In genomic region chr19:45821103-45821521, GRCh38 we compare ENCODE assay signal across 25 cellular contexts. TPM values are rescaled to one million over a fixed set of nuclear protein-coding genes. Genes with fewer than 3 reads are reported as not detected.
A peak's percentile ranks its signal among the peaks of the same experiment; 100 is the strongest.
DNase-seq lines count a peak whose midpoint lies in the region; TF ChIP-seq lines count a peak whose summit lies in the region.
"Had no signal": no experiment of that assay in that cellular context is flagged by ENCODE, and none has a peak within 500 bp of the region (broad histone marks: within the 10 kb centered on the region; RNA-seq: fewer than 3 reads in every experiment).

No MANE protein-coding gene starts in this region.

- H3K4me1 Mint-ChIP-seq in nephron progenitor cell: peaks cover 46% of the 10 kb centered on the region

- no peak for TF ChIP-seq CTCF in nephron progenitor cell (IDR thresholded peaks at IDR 0.05)

- H3K4me3 Mint-ChIP-seq in nephron progenitor cell: no peak overlapping the region
- H3K4me3 Mint-ChIP-seq: activated CD4-positive, alpha-beta T cell treated with anti-CD3 and anti-CD28 coated beads, Interleukin-2, amount 10 ng/mL, durations not matched to agents 7 days and 5 days; IgD-negative memory B cell had no signal

- no peaks in the 10 kb centered on the region for H3K9me3 Mint-ChIP-seq in nephron progenitor cell
- H3K9me3 Mint-ChIP-seq: activated CD4-positive, alpha-beta T cell treated with anti-CD3 and anti-CD28 coated beads, Interleukin-2, amount 10 ng/mL, durations not matched to agents 7 days and 5 days; IgD-negative memory B cell had no signal

- DNase-seq in NCI-H2107 (lab: John Stamatoyannopoulos, UW) (peak; percentile 26), NCI-H2107 treated with DMSO at 0.1 percent for 48 hours (lab: John Stamatoyannopoulos, UW; ENCODE audit: unreplicated experiment) (no peak), NCI-H510A treated with DMSO at 0.1 percent for 48 hours (lab: John Stamatoyannopoulos, UW) (peak; percentile 45), nephron progenitor cell (no peak), mucosa of gallbladder (ENCODE audit: low spot score) (no peak), NCI-H1092 (lab: John Stamatoyannopoulos, UW) (no peak)
- DNase-seq: activated CD4-positive, alpha-beta T cell treated with anti-CD3 and anti-CD28 coated beads, Interleukin-2, amount 10 ng/mL, durations not matched to agents 7 days and 5 days; AML-193; amniotic stem cell; central memory CD4-positive, alpha-beta T cell; DMS79 treated with DMSO at 0.1 percent for 48 hours; erythroblast; foreskin keratinocyte; GOT3; hypothalamus; NCI-H1436; NCI-H82; stimulated activated CD4-positive, alpha-beta T cell treated with anti-CD3 and anti-CD28 coated beads, Interleukin-2, amount 100 ng/mL, for 48 hours; stomach; upper lobe of right lung had no signal

- peaks cover 26% of the 10 kb centered on the region for H3K36me3 Mint-ChIP-seq in nephron progenitor cell (ENCODE audit: low read depth)
- H3K36me3 Mint-ChIP-seq: IgD-negative memory B cell had no signal

- peak overlapping the region; percentile 98 for H3K27ac Mint-ChIP-seq in nephron progenitor cell
- H3K27ac Mint-ChIP-seq: activated CD4-positive, alpha-beta T cell treated with anti-CD3 and anti-CD28 coated beads, Interleukin-2, amount 10 ng/mL, durations not matched to agents 7 days and 5 days; IgD-negative memory B cell had no signal

- no peaks in the 10 kb centered on the region for H3K27me3 Mint-ChIP-seq in nephron progenitor cell (ENCODE audit: low read depth, poor library complexity)
- H3K27me3 Mint-ChIP-seq: activated CD4-positive, alpha-beta T cell treated with anti-CD3 and anti-CD28 coated beads, Interleukin-2, amount 10 ng/mL, durations not matched to agents 7 days and 5 days; IgD-negative memory B cell had no signal

RNA-seq across cellular contexts. Expression of gene RSPH6A, which starts 6.0 kb away (rescaled TPM):
- 0.09 TPM for total RNA-seq in mucosa of gallbladder
- total RNA-seq: foreskin keratinocyte, Right ventricle myocardium inferior, smooth muscle cell had no signal

RNA-seq across cellular contexts. Expression of gene DMWD, which starts 28.5 kb away (rescaled TPM):
- total RNA-seq in mucosa of gallbladder: 66.0 TPM

RNA-seq across cellular contexts. Expression of gene DMPK, which starts 38.8 kb away (rescaled TPM):
- 163 TPM for total RNA-seq in mucosa of gallbladder

RNA-seq across cellular contexts. Expression of gene SYMPK, which starts 41.8 kb away (rescaled TPM):
- 72.6 TPM for total RNA-seq in mucosa of gallbladder

RNA-seq across cellular contexts. Expression of gene FOXA3, which starts 43.0 kb away (rescaled TPM):
- 10.1 TPM for total RNA-seq in mucosa of gallbladder
- total RNA-seq: activated CD4-positive, alpha-beta T cell treated with anti-CD3 and anti-CD28 coated beads, Interleukin-2, amount 10 ng/mL, durations not matched to agents 7 days and 5 days; MCF 10A; OCI-LY7; Right ventricle myocardium inferior had no signal

Comparison
In these comparisons a context has a peak if more than half of its experiments do, and no peak if none do; other contexts are left out.
1. DNase-seq: peak in NCI-H2107 (single experiment) and NCI-H510A treated with DMSO at 0.1 percent for 48 hours (single experiment); none in NCI-H2107 treated with DMSO at 0.1 percent for 48 hours (single experiment), nephron progenitor cell (single experiment), mucosa of gallbladder (single experiment) and NCI-H1092 (single experiment).